1 cellular context compared by ENCODE assay signal in genomic region chr17:77869041-77869595, GRCh38.
TF ChIP-seq lines count a peak whose summit lies in the region.

No MANE protein-coding gene starts in this region.

TF ChIP-seq in HepG2, 621 proteins besides CTCF, POLR2A, EP300 and RAD21 (continued from another document):
- TF ChIP-seq ZNF142 (CRISPR knock-in tag; IDR thresholded peaks at IDR 0.05) (no peak), ZFP37 (CRISPR knock-in tag; IDR thresholded peaks at IDR 0.05; ENCODE audit: borderline replicate concordance) (no peak), CENPBD1 (CRISPR knock-in tag; IDR thresholded peaks at IDR 0.05; ENCODE audit: borderline replicate concordance, low read depth) (no peak), ZBTB37 (CRISPR knock-in tag; IDR thresholded peaks at IDR 0.05) (no peak), CEBPG (CRISPR knock-in tag; IDR thresholded peaks at IDR 0.05) (no peak), HES4 (CRISPR knock-in tag; IDR thresholded peaks at IDR 0.05; ENCODE audit: borderline replicate concordance) (no peak), ATF4 (CRISPR knock-in tag; IDR thresholded peaks at IDR 0.05) (no peak)
